Comparison of ENCODE assay signal across 12 cellular contexts in genomic region chr1:68916227-68916853, GRCh38.
A peak's percentile ranks its signal among the peaks of the same experiment; 100 is the strongest.
DNase-seq lines count a peak whose midpoint lies in the region; ATAC-seq and TF ChIP-seq lines count a peak whose summit lies in the region.
"Had no signal": no experiment of that assay in that cellular context is flagged by ENCODE, and none has a peak within 500 bp of the region (broad histone marks: within the 10 kb centered on the region; RNA-seq: fewer than 3 reads in every experiment).

No MANE protein-coding gene starts in this region.

- DNase-seq in AG08396 (ENCODE audit: low spot score) (peak; percentile 7), NCI-H446 treated with DMSO at 0.1 percent for 48 hours (lab: John Stamatoyannopoulos, UW) (peak; percentile 81), epithelial cell of esophagus (ENCODE audit: low read depth) (peak; percentile 40), GF-D8 (lab: John Stamatoyannopoulos, UW) (no peak), NCI-H526 treated with DMSO at 0.1 percent for 48 hours (lab: John Stamatoyannopoulos, UW) (no peak)
- no peak for DNase-seq in natural killer cell treated with Interleukin-12 subunit alpha and Interleukin-12 subunit beta and Interleukin-15 and Interleukin-18, amount 100 ng/mL, for 72 hours (ENCODE audit: low spot score)
- DNase-seq: activated T-cell treated with anti-CD3 and anti-CD28 coated beads, Interleukin-2, amount 50 U/mL, for 1 hour; Karpas-422; stimulated activated naive CD8-positive, alpha-beta T cell treated with anti-CD3 and anti-CD28 coated beads, Interleukin-15, amount 100 ng/mL, for 72 hours had no signal

- no peaks in the 10 kb centered on the region for H3K36me3 Mint-ChIP-seq in nephron (ENCODE audit: low read depth)
- peaks cover 12% of the 10 kb centered on the region for H3K36me3 Mint-ChIP-seq in natural killer cell treated with Interleukin-12 subunit alpha and Interleukin-12 subunit beta and Interleukin-15 and Interleukin-18, amount 100 ng/mL, for 72 hours

- TF ChIP-seq CTCF in epithelial cell of esophagus (IDR thresholded peaks at IDR 0.05; ENCODE audit: insufficient read depth, low read depth, low read length, missing control alignments) (no peak), nephron (IDR thresholded peaks at IDR 0.05; ENCODE audit: unreplicated experiment in 3 of 3) (no peak)

- no peak overlapping the region for H3K4me3 ChIP-seq in epithelial cell of esophagus (ENCODE audit: low read length)
- H3K4me3 ChIP-seq: SJSA1 had no signal

- no peaks in the 10 kb centered on the region for H3K27me3 Mint-ChIP-seq in nephron (ENCODE audit: low read depth)
- no peaks in the 10 kb centered on the region for H3K27me3 Mint-ChIP-seq in natural killer cell treated with Interleukin-12 subunit alpha and Interleukin-12 subunit beta and Interleukin-15 and Interleukin-18, amount 100 ng/mL, for 72 hours
- H3K27me3 Mint-ChIP-seq: stimulated activated naive CD8-positive, alpha-beta T cell treated with anti-CD3 and anti-CD28 coated beads, Interleukin-15, amount 100 ng/mL, for 72 hours had no signal

- H3K4me3 Mint-ChIP-seq in nephron, result no peak overlapping the region
- H3K4me3 Mint-ChIP-seq in natural killer cell treated with Interleukin-12 subunit alpha and Interleukin-12 subunit beta and Interleukin-15 and Interleukin-18, amount 100 ng/mL, for 72 hours, result no peak overlapping the region
- H3K4me3 Mint-ChIP-seq: stimulated activated naive CD8-positive, alpha-beta T cell treated with anti-CD3 and anti-CD28 coated beads, Interleukin-15, amount 100 ng/mL, for 72 hours had no signal

- ATAC-seq in HG03139 (IDR thresholded peaks at IDR 0.05; ENCODE audit: unreplicated experiment), result no peak
- ATAC-seq in natural killer cell treated with Interleukin-12 subunit alpha and Interleukin-12 subunit beta and Interleukin-15 and Interleukin-18, amount 100 ng/mL, for 72 hours, result no peak
- ATAC-seq: stimulated activated naive CD8-positive, alpha-beta T cell treated with anti-CD3 and anti-CD28 coated beads, Interleukin-15, amount 100 ng/mL, for 72 hours had no signal

- H3K27ac Mint-ChIP-seq in nephron, result peak overlapping the region; percentile 12 to 68 (median 66)
- H3K27ac Mint-ChIP-seq in natural killer cell treated with Interleukin-12 subunit alpha and Interleukin-12 subunit beta and Interleukin-15 and Interleukin-18, amount 100 ng/mL, for 72 hours, result no peak overlapping the region
- H3K27ac Mint-ChIP-seq: stimulated activated naive CD8-positive, alpha-beta T cell treated with anti-CD3 and anti-CD28 coated beads, Interleukin-15, amount 100 ng/mL, for 72 hours had no signal

- H3K4me1 Mint-ChIP-seq in nephron, result peaks cover 59% of the 10 kb centered on the region
- no peaks in the 10 kb centered on the region for H3K4me1 Mint-ChIP-seq in natural killer cell treated with Interleukin-12 subunit alpha and Interleukin-12 subunit beta and Interleukin-15 and Interleukin-18, amount 100 ng/mL, for 72 hours (ENCODE audit: low read depth in 2 of 2)
- H3K4me1 Mint-ChIP-seq: stimulated activated naive CD8-positive, alpha-beta T cell treated with anti-CD3 and anti-CD28 coated beads, Interleukin-15, amount 100 ng/mL, for 72 hours had no signal

- peaks cover 3% of the 10 kb centered on the region for H3K9me3 Mint-ChIP-seq in nephron
- peaks cover 31% of the 10 kb centered on the region for H3K9me3 Mint-ChIP-seq in natural killer cell treated with Interleukin-12 subunit alpha and Interleukin-12 subunit beta and Interleukin-15 and Interleukin-18, amount 100 ng/mL, for 72 hours

Comparison
In these comparisons a context has a peak if more than half of its experiments do, and no peak if none do; other contexts are left out.
1. DNase-seq: peak in AG08396 (single experiment), NCI-H446 treated with DMSO at 0.1 percent for 48 hours (single experiment) and epithelial cell of esophagus (single experiment); none in natural killer cell treated with Interleukin-12 subunit alpha and Interleukin-12 subunit beta and Interleukin-15 and Interleukin-18, amount 100 ng/mL, for 72 hours (single experiment), GF-D8 (single experiment) and NCI-H526 treated with DMSO at 0.1 percent for 48 hours (single experiment).
2. H3K27ac Mint-ChIP-seq: peak in nephron (3 of 3); none in natural killer cell treated with Interleukin-12 subunit alpha and Interleukin-12 subunit beta and Interleukin-15 and Interleukin-18, amount 100 ng/mL, for 72 hours (0 of 2).